In genomic region chr17:50325906-50326305, GRCh38 we compare ENCODE assay signal across 13 cellular contexts. TPM values are rescaled to one million over a fixed set of nuclear protein-coding genes. Genes with fewer than 3 reads are reported as not detected.
A peak's percentile ranks its signal among the peaks of the same experiment; 100 is the strongest.
DNase-seq lines count a peak whose midpoint lies in the region; ATAC-seq, FAIRE-seq and TF ChIP-seq lines count a peak whose summit lies in the region.
"Had no signal": no experiment of that assay in that cellular context is flagged by ENCODE, and none has a peak within 500 bp of the region (broad histone marks: within the 10 kb centered on the region; RNA-seq: fewer than 3 reads in every experiment).

No MANE protein-coding gene starts in this region.

- H3K9me3 ChIP-seq in BLaER1 (no peaks in the 10 kb centered on the region), H1 (ENCODE audit: insufficient read depth in 2 of 2, low read depth in 1 of 2, low read length in 1 of 2) (no peaks in the 10 kb centered on the region), neural progenitor cell (ENCODE audit: low read depth) (no peaks in the 10 kb centered on the region), upper lobe of left lung (no peaks in the 10 kb centered on the region)
- H3K9me3 ChIP-seq: BLaER1 treated with 17β-estradiol and CSF1 and Interleukin-3, amounts not matched to agents 10 nM and 100 nM had no signal

- 0 out of 2 replicates have a peak overlapping the region, but pooled peaks have one; percentile 80 for H3K4me2 ChIP-seq in BLaER1
- H3K4me2 ChIP-seq in H1 (ENCODE audit: insufficient read depth in 1 of 2, low read depth in 2 of 2, low read length in 2 of 2): no peak overlapping the region
- H3K4me2 ChIP-seq in neural progenitor cell: no peak overlapping the region
- H3K4me2 ChIP-seq: GM23338 had no signal

- H3K4me1 ChIP-seq in BLaER1 (peaks cover 52% of the 10 kb centered on the region), H1 (replicated peaks in 1 of 4; ENCODE audit: control insufficient read depth in 3 of 4, insufficient read depth in 4 of 4, low read length in 3 of 4) (no peaks in the 10 kb centered on the region), neural progenitor cell (no peaks in the 10 kb centered on the region), upper lobe of left lung (no peaks in the 10 kb centered on the region)

- no peak overlapping the region for H2BK120ac ChIP-seq in H1 (replicated peaks; ENCODE audit: low read depth, low read length)

- H3K18ac ChIP-seq in H1 (ENCODE audit: extremely low read depth, low read length): no peak overlapping the region

- peak overlapping the region; percentile 59 for H3K27ac Mint-ChIP-seq in activated CD4-positive, alpha-beta T cell treated with anti-CD3 and anti-CD28 coated beads, Interleukin-2, amount 10 ng/mL, durations not matched to agents 24 days and 14 days
- peak overlapping the region; percentile 62 for H3K27ac Mint-ChIP-seq in neural progenitor cell
- H3K27ac Mint-ChIP-seq: CD4-positive, CD25-positive, alpha-beta regulatory T cell; GM23338 had no signal

- no peak for ATAC-seq in upper lobe of left lung (ENCODE audit: low FRiP score in 2 of 2)
- no peak for ATAC-seq in HG02571 (IDR thresholded peaks at IDR 0.05; ENCODE audit: unreplicated experiment)
- ATAC-seq: GM23338 had no signal

- H3K27ac ChIP-seq in BLaER1: no peak overlapping the region
- no peak overlapping the region for H3K27ac ChIP-seq in H1 (ENCODE audit: low read depth, low read length)
- H3K27ac ChIP-seq in neural progenitor cell: no peak overlapping the region
- no peak overlapping the region for H3K27ac ChIP-seq in upper lobe of left lung
- H3K27ac ChIP-seq: 22Rv1 had no signal

- no peak overlapping the region for H3K4me3 Mint-ChIP-seq in activated CD4-positive, alpha-beta T cell treated with anti-CD3 and anti-CD28 coated beads, Interleukin-2, amount 10 ng/mL, durations not matched to agents 24 days and 14 days
- no peak overlapping the region for H3K4me3 Mint-ChIP-seq in neural progenitor cell
- H3K4me3 Mint-ChIP-seq: CD4-positive, CD25-positive, alpha-beta regulatory T cell; GM23338; H9 had no signal

- no peaks in the 10 kb centered on the region for H3K79me1 ChIP-seq in H1 (ENCODE audit: low read depth, low read length)

- H3K4me1 Mint-ChIP-seq in activated CD4-positive, alpha-beta T cell treated with anti-CD3 and anti-CD28 coated beads, Interleukin-2, amount 10 ng/mL, durations not matched to agents 24 days and 14 days: peaks cover 6% of the 10 kb centered on the region
- H3K4me1 Mint-ChIP-seq in neural progenitor cell: peaks cover 32% of the 10 kb centered on the region
- H3K4me1 Mint-ChIP-seq: CD4-positive, CD25-positive, alpha-beta regulatory T cell; GM23338 had no signal

- no peaks in the 10 kb centered on the region for H3F3A ChIP-seq in neural progenitor cell (ENCODE audit: low read depth)

- CTCF ChIA-PET in H1 (lab: Charles Lee; ENCODE audit: partially characterized antibody): interaction anchor here (0.6 to 1.2 kb wide), 2 partner anchors 124 to 223 kb away, joined by 3 read pairs; partner anchors contain the start of gene COL1A1

- DNase-seq in activated CD4-positive, alpha-beta T cell treated with anti-CD3 and anti-CD28 coated beads, Interleukin-2, amount 10 ng/mL, durations not matched to agents 24 days and 14 days: no peak
- DNase-seq in activated CD4-positive, alpha-beta T cell treated with anti-CD3 and anti-CD28 coated beads for 1 hour: no peak
- DNase-seq in H1 (ENCODE audit: low read depth in 1 of 2, low spot score in 2 of 2) (no peak), neural progenitor cell (ENCODE audit: low spot score) (no peak), upper lobe of left lung (no peak), epidermal melanocyte (ENCODE audit: insufficient read length, low spot score) (no peak)
- DNase-seq: CD4-positive, CD25-positive, alpha-beta regulatory T cell; H9 had no signal

- no peak overlapping the region for H2BK5ac ChIP-seq in H1 (ENCODE audit: low read depth, low read length)

- H4K8ac ChIP-seq in H1 (ENCODE audit: extremely low read depth, insufficient read depth, low read length): no peak overlapping the region

- H3K79me2 ChIP-seq in H1 (ENCODE audit: control insufficient read depth in 1 of 2, insufficient read depth in 2 of 2, low read length in 2 of 2) (no peaks in the 10 kb centered on the region), neural progenitor cell (ENCODE audit: low read depth) (no peaks in the 10 kb centered on the region)

- H3K4me3 ChIP-seq in BLaER1 (no peak overlapping the region), H1 (ENCODE audit: extremely low read depth in 1 of 4, insufficient read depth in 2 of 4, low read depth in 3 of 4, low read length in 4 of 4) (no peak overlapping the region), neural progenitor cell (no peak overlapping the region), upper lobe of left lung (no peak overlapping the region)
- H3K4me3 ChIP-seq: BLaER1 treated with 17β-estradiol and CSF1 and Interleukin-3, amounts not matched to agents 10 nM and 100 nM; GM23338 had no signal

- H3K9ac ChIP-seq in BLaER1 (no peak overlapping the region), H1 (replicated peaks in 1 of 4; ENCODE audit: extremely low read depth in 1 of 4, low read depth in 3 of 4, low read length in 3 of 4) (no peak overlapping the region), neural progenitor cell (no peak overlapping the region)
- H3K9ac ChIP-seq: BLaER1 treated with 17β-estradiol and CSF1 and Interleukin-3, amounts not matched to agents 10 nM and 100 nM had no signal

- intact Hi-C loops in activated CD4-positive, alpha-beta T cell treated with anti-CD3 and anti-CD28 coated beads, Interleukin-2, amount 10 ng/mL, durations not matched to agents 24 days and 14 days (cut with micrococcal nuclease): no loop called here

- POLR2A ChIA-PET in H1 (lab: Charles Lee; ENCODE audit: partially characterized antibody): interaction anchor here (0.7 kb wide), 1 partner anchor 1796 kb away, joined by 3 read pairs; no protein-coding TSS in a partner anchor

- no peaks in the 10 kb centered on the region for H3K9me3 Mint-ChIP-seq in activated CD4-positive, alpha-beta T cell treated with anti-CD3 and anti-CD28 coated beads, Interleukin-2, amount 10 ng/mL, durations not matched to agents 24 days and 14 days
- no peaks in the 10 kb centered on the region for H3K9me3 Mint-ChIP-seq in neural progenitor cell
- H3K9me3 Mint-ChIP-seq: CD4-positive, CD25-positive, alpha-beta regulatory T cell; GM23338; H9 had no signal

- no peaks in the 10 kb centered on the region for H3K27me3 ChIP-seq in BLaER1
- H3K27me3 ChIP-seq in H1 (replicated peaks in 1 of 4; ENCODE audit: control insufficient read depth in 3 of 4, extremely low read depth in 1 of 4, insufficient read depth in 3 of 4, low read length in 3 of 4): no peaks in the 10 kb centered on the region
- H3K27me3 ChIP-seq in neural progenitor cell: no peaks in the 10 kb centered on the region
- no peaks in the 10 kb centered on the region for H3K27me3 ChIP-seq in upper lobe of left lung

- no peak overlapping the region for H3K23ac ChIP-seq in H1 (ENCODE audit: insufficient read length)

- no peaks in the 10 kb centered on the region for H3K36me3 ChIP-seq in BLaER1
- H3K36me3 ChIP-seq in H1 (ENCODE audit: control insufficient read depth in 2 of 4, insufficient read depth in 4 of 4, low read length in 3 of 4): no peaks in the 10 kb centered on the region
- H3K36me3 ChIP-seq in neural progenitor cell: no peaks in the 10 kb centered on the region
- no peaks in the 10 kb centered on the region for H3K36me3 ChIP-seq in upper lobe of left lung
- H3K36me3 ChIP-seq: BLaER1 treated with 17β-estradiol and CSF1 and Interleukin-3, amounts not matched to agents 10 nM and 100 nM had no signal

- H3K27me3 Mint-ChIP-seq in activated CD4-positive, alpha-beta T cell treated with anti-CD3 and anti-CD28 coated beads, Interleukin-2, amount 10 ng/mL, durations not matched to agents 24 days and 14 days: no peaks in the 10 kb centered on the region
- peaks cover 5% of the 10 kb centered on the region for H3K27me3 Mint-ChIP-seq in neural progenitor cell (ENCODE audit: insufficient read depth, low read depth)

- TF ChIP-seq POLR2A in H1 (IDR thresholded peaks at IDR 0.05; ENCODE audit: control extremely low read depth in 1 of 2, low read depth in 2 of 2, low read length in 2 of 2) (no peak), upper lobe of left lung (IDR thresholded peaks at IDR 0.05) (no peak)

- FAIRE-seq in H1 (lab: Jason Lieb, UNC): no peak

- no peak for TF ChIP-seq RAD21 in H1 (IDR thresholded peaks at IDR 0.05 in 1 of 2, conservative IDR thresholded peaks at IDR 0.05 in 1 of 2; ENCODE audit: low read depth in 2 of 2, low read length in 2 of 2)

- WGBS in H1 (ENCODE audit: extremely low coverage in 1 of 2, insufficient coverage in 1 of 2, insufficient read length in 1 of 2, insufficient replicate concordance in 2 of 2, low coverage in 1 of 2, low lambda C conversion rate in 2 of 2, missing lambda C conversion rate in 1 of 2), 2 experiments: 88% methylated on average over 4 of the region's 4 CpGs; no CpG with 5 or more reads in 1 of the 2 experiments
- WGBS in upper lobe of left lung, 2 donors: 59 to 71% methylated on average over 3 to 4 of the region's 4 CpGs

- H3K56ac ChIP-seq in H1 (replicated peaks; ENCODE audit: insufficient read length, low read depth, low read length): no peak overlapping the region

- H3K4ac ChIP-seq in H1 (replicated peaks; ENCODE audit: insufficient read length, low read depth, low read length): no peak overlapping the region

- no peaks in the 10 kb centered on the region for H3K23me2 ChIP-seq in H1 (ENCODE audit: low read depth, low read length)

- TF ChIP-seq CTCF in H1 (IDR thresholded peaks at IDR 0.05; ENCODE audit: control extremely low read depth in 1 of 3, insufficient read depth in 1 of 3, low read depth in 1 of 3, low read length in 3 of 3): no peak
- no peak for TF ChIP-seq CTCF in neural progenitor cell (IDR thresholded peaks at IDR 0.05)
- TF ChIP-seq CTCF in upper lobe of left lung (IDR thresholded peaks at IDR 0.05): no peak

- TF ChIP-seq EP300 in H1 (IDR thresholded peaks at IDR 0.05; ENCODE audit: borderline replicate concordance in 1 of 2, low read depth in 2 of 2, low read length in 2 of 2): no peak
- no peak for TF ChIP-seq EP300 in upper lobe of left lung (IDR thresholded peaks at IDR 0.05)

- H4K91ac ChIP-seq in H1 (replicated peaks; ENCODE audit: insufficient read length, low read length): no peak overlapping the region

- H4K5ac ChIP-seq in H1 (ENCODE audit: insufficient read length, low read depth, low read length): no peak overlapping the region

- H4K20me1 ChIP-seq in BLaER1 (no peaks in the 10 kb centered on the region), H1 (replicated peaks in 1 of 2; ENCODE audit: control insufficient read depth in 1 of 2, insufficient read depth in 2 of 2, low read length in 2 of 2) (no peaks in the 10 kb centered on the region), neural progenitor cell (ENCODE audit: low read depth) (no peaks in the 10 kb centered on the region)
- H4K20me1 ChIP-seq: BLaER1 treated with 17β-estradiol and CSF1 and Interleukin-3, amounts not matched to agents 10 nM and 100 nM had no signal

- H2BK12ac ChIP-seq in H1 (ENCODE audit: low read depth, low read length): no peak overlapping the region

- no peak overlapping the region for H2AK5ac ChIP-seq in H1 (ENCODE audit: low read depth, low read length)

- no peak overlapping the region for H2BK15ac ChIP-seq in H1 (ENCODE audit: low read length)

- H3K14ac ChIP-seq in H1 (ENCODE audit: insufficient read length): no peak overlapping the region

- no peak overlapping the region for H2AFZ ChIP-seq in H1 (ENCODE audit: low read length)
- H2AFZ ChIP-seq in neural progenitor cell (replicated peaks): no peak overlapping the region
- H2AFZ ChIP-seq: GM23338 had no signal

- no peaks in the 10 kb centered on the region for H3K36me3 Mint-ChIP-seq in activated CD4-positive, alpha-beta T cell treated with anti-CD3 and anti-CD28 coated beads, Interleukin-2, amount 10 ng/mL, durations not matched to agents 24 days and 14 days (ENCODE audit: low read depth)
- H3K36me3 Mint-ChIP-seq in neural progenitor cell: no peaks in the 10 kb centered on the region
- H3K36me3 Mint-ChIP-seq: CD4-positive, CD25-positive, alpha-beta regulatory T cell had no signal

- H2BK20ac ChIP-seq in H1 (ENCODE audit: low read length): 0 out of 2 replicates have a peak overlapping the region, but pooled peaks have one; percentile 21

RNA-seq across cellular contexts. Expression of gene XYLT2, which starts 20.0 kb away (rescaled TPM):
- 65.3 and 66.5 TPM in 2 replicates for total RNA-seq in activated CD4-positive, alpha-beta T cell treated with anti-CD3 and anti-CD28 coated beads, Interleukin-2, amount 10 ng/mL, durations not matched to agents 24 days and 14 days
- 28.0 and 28.9 TPM in 2 replicates for total RNA-seq in H1 (2021; fragmentation: NEBNext Ultra II Directional; extraction: Animal tissue kit (Norgen Biotek cat#: 25700))
- polyA plus RNA-seq in H1 (2011; rRNA removed): 29.9 and 38.2 TPM in 2 replicates
- polyA plus RNA-seq in H1 (2011; cell fraction: cytosol; rRNA removed): 26.8 TPM
- polyA plus RNA-seq in H1 (2011; cell fraction: nucleus; rRNA removed): 55.3 TPM
- polyA plus RNA-seq in H1 (2012, experiment 1 of 2): 17.0 to 31.4 TPM (median 27.3 TPM) in 4 replicates
- polyA plus RNA-seq in H1 (2012, experiment 2 of 2): 16.5 TPM
- polyA plus RNA-seq in H1 (2013, experiment 1 of 2): 29.7 TPM
- polyA plus RNA-seq in H1 (2013, experiment 2 of 2): 29.8 TPM
- 28.9 and 33.8 TPM in 2 replicates for polyA minus RNA-seq in H1 (2011; rRNA and poly(A)+ RNA removed)
- 39.8 TPM for polyA minus RNA-seq in H1 (2011; cell fraction: cytosol; rRNA and poly(A)+ RNA removed)
- 35.9 TPM for polyA minus RNA-seq in H1 (2011; cell fraction: nucleus; rRNA and poly(A)+ RNA removed)
- 12.2 and 33.0 TPM in 2 replicates for total RNA-seq in neural progenitor cell (ENCODE audit: low replicate concordance)
- 10 to 100 TPM; 16.4 to 33.5 (median 19.2) TPM for total RNA-seq in upper lobe of left lung

RNA-seq across cellular contexts. Expression of gene MRPL27, which starts 47.1 kb away (rescaled TPM):
- 80.5 and 83.3 TPM in 2 replicates for total RNA-seq in activated CD4-positive, alpha-beta T cell treated with anti-CD3 and anti-CD28 coated beads, Interleukin-2, amount 10 ng/mL, durations not matched to agents 24 days and 14 days
- 75.6 and 82.6 TPM in 2 replicates for total RNA-seq in H1 (2021; fragmentation: NEBNext Ultra II Directional; extraction: Animal tissue kit (Norgen Biotek cat#: 25700))
- 109 and 135 TPM in 2 replicates for polyA plus RNA-seq in H1 (2011; rRNA removed)
- 155 TPM for polyA plus RNA-seq in H1 (2011; cell fraction: cytosol; rRNA removed)
- 67.9 TPM for polyA plus RNA-seq in H1 (2011; cell fraction: nucleus; rRNA removed)
- polyA plus RNA-seq in H1 (2012, experiment 1 of 2): 130 to 159 TPM (median 138 TPM) in 4 replicates
- polyA plus RNA-seq in H1 (2012, experiment 2 of 2): 95.2 TPM
- 54.9 TPM for polyA plus RNA-seq in H1 (2013, experiment 1 of 2)
- 60.3 TPM for polyA plus RNA-seq in H1 (2013, experiment 2 of 2)
- polyA minus RNA-seq in H1 (2011; rRNA and poly(A)+ RNA removed): 55.9 and 75.0 TPM in 2 replicates
- 33.5 TPM for polyA minus RNA-seq in H1 (2011; cell fraction: cytosol; rRNA and poly(A)+ RNA removed)
- polyA minus RNA-seq in H1 (2011; cell fraction: nucleus; rRNA and poly(A)+ RNA removed): 41.1 TPM
- total RNA-seq in neural progenitor cell (ENCODE audit: low replicate concordance): 39.1 and 50.4 TPM in 2 replicates
- 10 to 100 TPM in 5 of 6 donors, 1 to 10 TPM in 1; 7.3 to 59.1 (median 50.6) TPM for total RNA-seq in upper lobe of left lung

RNA-seq across cellular contexts. Expression of gene EME1, which starts 47.1 kb away (rescaled TPM):
- 30.7 and 35.4 TPM in 2 replicates for total RNA-seq in activated CD4-positive, alpha-beta T cell treated with anti-CD3 and anti-CD28 coated beads, Interleukin-2, amount 10 ng/mL, durations not matched to agents 24 days and 14 days
- total RNA-seq in H1 (2021; fragmentation: NEBNext Ultra II Directional; extraction: Animal tissue kit (Norgen Biotek cat#: 25700)): 13.3 and 13.9 TPM in 2 replicates
- polyA plus RNA-seq in H1 (2011; rRNA removed): 13.9 and 16.3 TPM in 2 replicates
- 23.2 TPM for polyA plus RNA-seq in H1 (2011; cell fraction: cytosol; rRNA removed)
- polyA plus RNA-seq in H1 (2011; cell fraction: nucleus; rRNA removed): 62.4 TPM
- polyA plus RNA-seq in H1 (2012, experiment 1 of 2): 19.3 to 29.0 TPM (median 22.2 TPM) in 4 replicates
- polyA plus RNA-seq in H1 (2012, experiment 2 of 2): 4.9 TPM
- 14.5 TPM for polyA plus RNA-seq in H1 (2013, experiment 1 of 2)
- polyA plus RNA-seq in H1 (2013, experiment 2 of 2): 12.3 TPM
- polyA minus RNA-seq in H1 (2011; rRNA and poly(A)+ RNA removed): 16.0 and 17.8 TPM in 2 replicates
- 12.3 TPM for polyA minus RNA-seq in H1 (2011; cell fraction: cytosol; rRNA and poly(A)+ RNA removed)
- 28.1 TPM for polyA minus RNA-seq in H1 (2011; cell fraction: nucleus; rRNA and poly(A)+ RNA removed)
- total RNA-seq in neural progenitor cell (ENCODE audit: low replicate concordance) (26.6 and 31.3 TPM in 2 replicates), upper lobe of left lung (10 to 100 TPM in 1 of 6 donors, 1 to 10 TPM in 2, under 1 TPM in 1, not detected in 2; 0.30 to 12.1 (median 1.2) TPM)

RNA-seq across cellular contexts. Expression of gene TMEM92, which starts 51.6 kb away (rescaled TPM):
- total RNA-seq in activated CD4-positive, alpha-beta T cell treated with anti-CD3 and anti-CD28 coated beads, Interleukin-2, amount 10 ng/mL, durations not matched to agents 24 days and 14 days: 0.44 and 0.47 TPM in 2 replicates
- 11.9 and 12.2 TPM in 2 replicates for total RNA-seq in H1 (2021; fragmentation: NEBNext Ultra II Directional; extraction: Animal tissue kit (Norgen Biotek cat#: 25700))
- 24.8 and 39.2 TPM in 2 replicates for polyA plus RNA-seq in H1 (2011; rRNA removed)
- 14.9 TPM for polyA plus RNA-seq in H1 (2011; cell fraction: cytosol; rRNA removed)
- polyA plus RNA-seq in H1 (2011; cell fraction: nucleus; rRNA removed): 13.5 TPM
- 12.3 to 17.0 TPM (median 15.6 TPM) in 4 replicates for polyA plus RNA-seq in H1 (2012, experiment 1 of 2)
- 17.9 TPM for polyA plus RNA-seq in H1 (2012, experiment 2 of 2)
- polyA plus RNA-seq in H1 (2013, experiment 1 of 2): 23.2 TPM
- polyA plus RNA-seq in H1 (2013, experiment 2 of 2): 31.1 TPM
- 6.3 and 10.4 TPM in 2 replicates for polyA minus RNA-seq in H1 (2011; rRNA and poly(A)+ RNA removed)
- 15.3 TPM for polyA minus RNA-seq in H1 (2011; cell fraction: cytosol; rRNA and poly(A)+ RNA removed)
- 12.1 TPM for polyA minus RNA-seq in H1 (2011; cell fraction: nucleus; rRNA and poly(A)+ RNA removed)
- total RNA-seq in neural progenitor cell (ENCODE audit: low replicate concordance) (1.8 and 4.4 TPM in 2 replicates), upper lobe of left lung (10 to 100 TPM in 1 of 6 donors, 1 to 10 TPM in 5; 1.3 to 15.7 (median 3.8) TPM)
- total RNA-seq: CD4-positive, CD25-positive, alpha-beta regulatory T cell had no signal
- polyA plus RNA-seq: CD4-positive, CD25-positive, alpha-beta regulatory T cell had no signal
